ENCODE assay signal across 29 cellular contexts in genomic region chr15:95085056-95085455, GRCh38.
DNase-seq lines count a peak whose midpoint lies in the region; ATAC-seq and TF ChIP-seq lines count a peak whose summit lies in the region.
"Had no signal": no experiment of that assay in that cellular context is flagged by ENCODE, and none has a peak within 500 bp of the region (broad histone marks: within the 10 kb centered on the region; RNA-seq: fewer than 3 reads in every experiment).

No MANE protein-coding gene starts in this region.

- no peak overlapping the region for H3K4me2 ChIP-seq in mammary epithelial cell (ENCODE audit: insufficient read depth, low read depth, low read length)
- H3K4me2 ChIP-seq: BLaER1 had no signal

- intact Hi-C loops in mammary epithelial cell (cut with micrococcal nuclease): no loop called here
- intact Hi-C loops in breast epithelium (cut with DNase I; ENCODE audit: low total_unique reads): no loop called here
- intact Hi-C loops in lower lobe of right lung (cut with DNase I): no loop called here

- peaks cover 0 to 2% (median 0%) of the 10 kb centered on the region in 5 donors for H3K9me3 Mint-ChIP-seq in CD8-positive, alpha-beta memory T cell
- H3K9me3 Mint-ChIP-seq: activated CD8-positive, alpha-beta T cell treated with anti-CD3 and anti-CD28 coated beads for 36 hours; activated naive CD8-positive, alpha-beta T cell treated with anti-CD3 and anti-CD28 coated beads, Interleukin-2, amount 50 U/mL, for 24 hours had no signal

- no peaks in the 10 kb centered on the region for H3K4me1 Mint-ChIP-seq in CD8-positive, alpha-beta memory T cell
- H3K4me1 Mint-ChIP-seq: activated naive CD8-positive, alpha-beta T cell treated with anti-CD3 and anti-CD28 coated beads, Interleukin-2, amount 50 U/mL, for 24 hours had no signal

- no peaks in the 10 kb centered on the region for H3K9me3 ChIP-seq in mammary epithelial cell (replicated peaks; ENCODE audit: insufficient read depth, low read length)
- H3K9me3 ChIP-seq in breast epithelium: no peaks in the 10 kb centered on the region
- no peaks in the 10 kb centered on the region for H3K9me3 ChIP-seq in SJCRH30 (replicated peaks)
- H3K9me3 ChIP-seq in lower lobe of right lung: no peaks in the 10 kb centered on the region
- H3K9me3 ChIP-seq in CD8-positive, alpha-beta memory T cell (ENCODE audit: low read length): no peaks in the 10 kb centered on the region
- H3K9me3 ChIP-seq: BLaER1, gastroesophageal sphincter, psoas muscle, upper lobe of right lung had no signal

- TF ChIP-seq CTCF in mammary epithelial cell (conservative IDR thresholded peaks at IDR 0.05 in 1 of 2, IDR thresholded peaks at IDR 0.05 in 1 of 2; ENCODE audit: extremely low read depth in 1 of 2, insufficient read depth in 1 of 2, low read depth in 1 of 2, low read length in 2 of 2): no peak
- TF ChIP-seq CTCF in breast epithelium (IDR thresholded peaks at IDR 0.05): no peak
- no peak for TF ChIP-seq CTCF in lower lobe of right lung (IDR thresholded peaks at IDR 0.05)

- H3K9ac ChIP-seq in mammary epithelial cell (ENCODE audit: insufficient read depth, low read length): no peak overlapping the region
- H3K9ac ChIP-seq: BLaER1 had no signal

- no peak overlapping the region for H3K27ac ChIP-seq in mammary epithelial cell (ENCODE audit: insufficient read depth, low read depth, low read length)
- no peak overlapping the region for H3K27ac ChIP-seq in breast epithelium
- H3K27ac ChIP-seq in SJCRH30: no peak overlapping the region
- H3K27ac ChIP-seq in lower lobe of right lung: no peak overlapping the region
- no peak overlapping the region for H3K27ac ChIP-seq in CD8-positive, alpha-beta memory T cell (ENCODE audit: low read depth, low read length)
- H3K27ac ChIP-seq: BLaER1, brain microvascular endothelial cell, gastroesophageal sphincter, psoas muscle, SJSA1, upper lobe of right lung had no signal

- POLR2A ChIA-PET in CD8-positive, alpha-beta memory T cell (lab: Charles Lee): no interaction called here

- H3K4me3 Mint-ChIP-seq in CD8-positive, alpha-beta memory T cell: no peak overlapping the region
- H3K4me3 Mint-ChIP-seq: activated CD8-positive, alpha-beta T cell treated with anti-CD3 and anti-CD28 coated beads for 36 hours; activated naive CD8-positive, alpha-beta T cell treated with anti-CD3 and anti-CD28 coated beads, Interleukin-2, amount 50 U/mL, for 24 hours had no signal

- no peak for ATAC-seq in lower lobe of right lung
- ATAC-seq: activated CD8-positive, alpha-beta T cell treated with anti-CD3 and anti-CD28 coated beads for 36 hours; activated naive CD8-positive, alpha-beta T cell treated with anti-CD3 and anti-CD28 coated beads, Interleukin-2, amount 50 U/mL, for 24 hours; esophagus mucosa; gastroesophageal sphincter; HepG2; psoas muscle; upper lobe of right lung had no signal

- no peaks in the 10 kb centered on the region for H3K27me3 Mint-ChIP-seq in CD8-positive, alpha-beta memory T cell
- H3K27me3 Mint-ChIP-seq: activated naive CD8-positive, alpha-beta T cell treated with anti-CD3 and anti-CD28 coated beads, Interleukin-2, amount 50 U/mL, for 24 hours had no signal

- WGBS in mammary epithelial cell (ENCODE audit: low coverage, missing lambda C conversion rate): 14% methylated on average over 1 of the region's 1 CpG

- no peaks in the 10 kb centered on the region for H3K36me3 Mint-ChIP-seq in CD8-positive, alpha-beta memory T cell

- BruUV-seq in mammary epithelial cell (replicated peaks; lab: Mats Ljungman, UMichigan): no TSS peak

- H3K27ac Mint-ChIP-seq in CD8-positive, alpha-beta memory T cell: no peak overlapping the region
- H3K27ac Mint-ChIP-seq: activated CD8-positive, alpha-beta T cell treated with anti-CD3 and anti-CD28 coated beads for 36 hours; activated naive CD8-positive, alpha-beta T cell treated with anti-CD3 and anti-CD28 coated beads, Interleukin-2, amount 50 U/mL, for 24 hours had no signal

- in situ Hi-C loops in mammary epithelial cell (cut with MboI; ENCODE audit: low sequenced_read_pairs in 2 of 2): no loop called here

- H2AFZ ChIP-seq in mammary epithelial cell (ENCODE audit: low read depth, low read length): peak overlapping the region; percentile 13

- H3K4me1 ChIP-seq in mammary epithelial cell (ENCODE audit: insufficient read depth, low read length) (peaks cover 14% of the 10 kb centered on the region), breast epithelium (no peaks in the 10 kb centered on the region), SJCRH30 (peaks cover 33% of the 10 kb centered on the region), lower lobe of right lung (no peaks in the 10 kb centered on the region)
- no peaks in the 10 kb centered on the region for H3K4me1 ChIP-seq in CD8-positive, alpha-beta memory T cell (ENCODE audit: insufficient read depth, low read length)
- H3K4me1 ChIP-seq: BLaER1, gastroesophageal sphincter, psoas muscle, SJSA1 had no signal

- no peaks in the 10 kb centered on the region for H3K79me2 ChIP-seq in mammary epithelial cell (ENCODE audit: insufficient read depth, low read length)

- H4K20me1 ChIP-seq in mammary epithelial cell (ENCODE audit: insufficient read depth, low read length): no peaks in the 10 kb centered on the region
- H4K20me1 ChIP-seq: BLaER1 had no signal

- dilution Hi-C loops in mammary epithelial cell (cut with HindIII; ENCODE audit: low sequenced_read_pairs): no loop called here

- H3K27me3 ChIP-seq in mammary epithelial cell (ENCODE audit: insufficient read depth, low read length) (no peaks in the 10 kb centered on the region), breast epithelium (no peaks in the 10 kb centered on the region), SJCRH30 (no peaks in the 10 kb centered on the region), lower lobe of right lung (ENCODE audit: low read depth) (no peaks in the 10 kb centered on the region)
- no peaks in the 10 kb centered on the region for H3K27me3 ChIP-seq in CD8-positive, alpha-beta memory T cell (ENCODE audit: insufficient read depth, low read length, poor library complexity, severe bottlenecking)
- H3K27me3 ChIP-seq: BLaER1, brain microvascular endothelial cell, gastroesophageal sphincter, SJSA1, upper lobe of right lung had no signal

- no peak overlapping the region for H3K4me3 ChIP-seq in mammary epithelial cell (replicated peaks in 1 of 3; ENCODE audit: insufficient read depth in 1 of 3, low read depth in 2 of 3, low read length in 3 of 3)
- no peak overlapping the region for H3K4me3 ChIP-seq in breast epithelium
- no peak overlapping the region for H3K4me3 ChIP-seq in SJCRH30
- H3K4me3 ChIP-seq in lower lobe of right lung: no peak overlapping the region
- H3K4me3 ChIP-seq in CD8-positive, alpha-beta memory T cell (ENCODE audit: low read length): no peak overlapping the region
- H3K4me3 ChIP-seq: BLaER1, gastroesophageal sphincter, psoas muscle, SJSA1, upper lobe of right lung had no signal

- TF ChIP-seq POLR2A in breast epithelium (IDR thresholded peaks at IDR 0.05): no peak

- DNase-seq in mammary epithelial cell (no peak), breast epithelium (ENCODE audit: low spot score in 2 of 2) (no peak), SJCRH30 (peak; percentile 20 to 60), kidney tubule cell (ENCODE audit: low spot score) (peak; percentile 20), lower lobe of right lung (no peak), H4 (ENCODE audit: low spot score) (no peak)
- no peak for DNase-seq in activated CD8-positive, alpha-beta memory T cell treated with anti-CD3 and anti-CD28 coated beads, Interleukin-2, amount 50 U/mL, for 4 hours
- no peak for DNase-seq in CD8-positive, alpha-beta memory T cell
- DNase-seq: activated CD4-positive, CD25-positive, alpha-beta regulatory T cell treated with anti-CD3 and anti-CD28 coated beads, Interleukin-2, amount 50 U/mL, for 72 hours; activated CD8-positive, alpha-beta T cell treated with anti-CD3 and anti-CD28 coated beads for 36 hours; activated effector memory CD4-positive, alpha-beta T cell treated with anti-CD3 and anti-CD28 coated beads, Interleukin-2, amount 50 U/mL, for 16 hours; activated naive CD8-positive, alpha-beta T cell treated with anti-CD3 and anti-CD28 coated beads, Interleukin-2, amount 50 U/mL, for 24 hours; activated T-cell treated with anti-CD3 and anti-CD28 coated beads for 4 hours; brain microvascular endothelial cell; DMS79 treated with DMSO at 0.1 percent for 48 hours; effector memory CD4-positive, alpha-beta T cell; kidney; NCI-H1092; NCI-H526; psoas muscle; small intestine; substantia nigra; T-helper 1 cell; upper lobe of right lung had no signal

- H3K36me3 ChIP-seq in mammary epithelial cell (ENCODE audit: insufficient read depth, low read length) (no peaks in the 10 kb centered on the region), breast epithelium (no peaks in the 10 kb centered on the region), SJCRH30 (no peaks in the 10 kb centered on the region), lower lobe of right lung (no peaks in the 10 kb centered on the region)
- no peaks in the 10 kb centered on the region for H3K36me3 ChIP-seq in CD8-positive, alpha-beta memory T cell (ENCODE audit: insufficient read depth, low read length)
- H3K36me3 ChIP-seq: BLaER1, brain microvascular endothelial cell, gastroesophageal sphincter, SJSA1, upper lobe of right lung had no signal

- CTCF ChIA-PET in mammary epithelial cell (lab: Charles Lee; ENCODE audit: low non-redundant PET): no interaction called here
- CTCF ChIA-PET in CD8-positive, alpha-beta memory T cell (lab: Charles Lee): no interaction called here

Comparison
In these comparisons a context has a peak if more than half of its experiments do, and no peak if none do; other contexts are left out.
1. DNase-seq: peak in SJCRH30 (2 of 2) and kidney tubule cell (single experiment); none in mammary epithelial cell (single experiment), breast epithelium (0 of 2), lower lobe of right lung (single experiment), activated CD8-positive, alpha-beta memory T cell treated with anti-CD3 and anti-CD28 coated beads, Interleukin-2, amount 50 U/mL, for 4 hours (single experiment), CD8-positive, alpha-beta memory T cell (0 of 5) and H4 (single experiment).